1 cellular context compared by ENCODE assay signal in genomic region chr6:41699063-41699462, GRCh38.
TF ChIP-seq lines count a peak whose summit lies in the region.

No MANE protein-coding gene starts in this region.

TF ChIP-seq in GM12878, 131 proteins besides CTCF, POLR2A, EP300 and RAD21:
- TF ChIP-seq SRF (IDR thresholded peaks at IDR 0.05; ENCODE audit: low read depth in 2 of 2, low read length in 2 of 2) (no peak), TCF3 (IDR thresholded peaks at IDR 0.05; ENCODE audit: borderline replicate concordance, insufficient read depth, low read depth, low read length) (no peak), POU2F2 (IDR thresholded peaks at IDR 0.05; ENCODE audit: borderline replicate concordance, low read depth, low read length) (no peak), POLR2AphosphoS5 (IDR thresholded peaks at IDR 0.05; ENCODE audit: low read length) (peak; percentile 45; the same call in 1 of the 2 replicates), RBBP5 (conservative IDR thresholded peaks at IDR 0.05) (no peak), NR2C1 (IDR thresholded peaks at IDR 0.05) (no peak), LARP7 (IDR thresholded peaks at IDR 0.05) (no peak)
- TF ChIP-seq, protein P1, sequence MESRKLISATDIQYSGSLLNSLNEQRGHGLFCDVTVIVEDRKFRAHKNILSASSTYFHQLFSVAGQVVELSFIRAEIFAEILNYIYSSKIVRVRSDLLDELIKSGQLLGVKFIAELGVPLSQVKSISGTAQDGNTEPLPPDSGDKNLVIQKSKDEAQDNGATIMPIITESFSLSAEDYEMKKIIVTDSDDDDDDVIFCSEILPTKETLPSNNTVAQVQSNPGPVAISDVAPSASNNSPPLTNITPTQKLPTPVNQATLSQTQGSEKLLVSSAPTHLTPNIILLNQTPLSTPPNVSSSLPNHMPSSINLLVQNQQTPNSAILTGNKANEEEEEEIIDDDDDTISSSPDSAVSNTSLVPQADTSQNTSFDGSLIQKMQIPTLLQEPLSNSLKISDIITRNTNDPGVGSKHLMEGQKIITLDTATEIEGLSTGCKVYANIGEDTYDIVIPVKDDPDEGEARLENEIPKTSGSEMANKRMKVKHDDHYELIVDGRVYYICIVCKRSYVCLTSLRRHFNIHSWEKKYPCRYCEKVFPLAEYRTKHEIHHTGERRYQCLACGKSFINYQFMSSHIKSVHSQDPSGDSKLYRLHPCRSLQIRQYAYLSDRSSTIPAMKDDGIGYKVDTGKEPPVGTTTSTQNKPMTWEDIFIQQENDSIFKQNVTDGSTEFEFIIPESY (IDR thresholded peaks at IDR 0.05) = no peak
- TF ChIP-seq, protein P2, sequence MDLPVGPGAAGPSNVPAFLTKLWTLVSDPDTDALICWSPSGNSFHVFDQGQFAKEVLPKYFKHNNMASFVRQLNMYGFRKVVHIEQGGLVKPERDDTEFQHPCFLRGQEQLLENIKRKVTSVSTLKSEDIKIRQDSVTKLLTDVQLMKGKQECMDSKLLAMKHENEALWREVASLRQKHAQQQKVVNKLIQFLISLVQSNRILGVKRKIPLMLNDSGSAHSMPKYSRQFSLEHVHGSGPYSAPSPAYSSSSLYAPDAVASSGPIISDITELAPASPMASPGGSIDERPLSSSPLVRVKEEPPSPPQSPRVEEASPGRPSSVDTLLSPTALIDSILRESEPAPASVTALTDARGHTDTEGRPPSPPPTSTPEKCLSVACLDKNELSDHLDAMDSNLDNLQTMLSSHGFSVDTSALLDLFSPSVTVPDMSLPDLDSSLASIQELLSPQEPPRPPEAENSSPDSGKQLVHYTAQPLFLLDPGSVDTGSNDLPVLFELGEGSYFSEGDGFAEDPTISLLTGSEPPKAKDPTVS (IDR thresholded peaks at IDR 0.05; ENCODE audit: low read depth, low read length) = no peak
